Comparison of ENCODE assay signal across 13 cellular contexts in genomic region chr11:117198613-117199012, GRCh38. TPM values are rescaled to one million over a fixed set of nuclear protein-coding genes. Genes with fewer than 3 reads are reported as not detected.
A peak's percentile ranks its signal among the peaks of the same experiment; 100 is the strongest.
DNase-seq lines count a peak whose midpoint lies in the region; ATAC-seq, FAIRE-seq and TF ChIP-seq lines count a peak whose summit lies in the region.
"Had no signal": no experiment of that assay in that cellular context is flagged by ENCODE, and none has a peak within 500 bp of the region (broad histone marks: within the 10 kb centered on the region; RNA-seq: fewer than 3 reads in every experiment).

No MANE protein-coding gene starts in this region.

- H3K27ac Mint-ChIP-seq in WTC11 (peak overlapping the region; percentile 40), osteocyte (ENCODE audit: unreplicated experiment) (peak overlapping the region; percentile 92)

- peak overlapping the region; percentile 77 for H3K4me2 ChIP-seq in A549

- TF ChIP-seq RAD21 in A549 (conservative IDR thresholded peaks at IDR 0.05 in 1 of 2, IDR thresholded peaks at IDR 0.05 in 1 of 2): no peak

- H3K9me3 ChIP-seq in A549: no peaks in the 10 kb centered on the region
- H3K9me3 ChIP-seq in gastroesophageal sphincter: no peaks in the 10 kb centered on the region

- FAIRE-seq in A549 (lab: Jason Lieb, UNC): no peak
- FAIRE-seq: bronchial epithelial cell had no signal

- H3K4me3 ChIP-seq in A549 (peak overlapping the region; percentile 23; the same call in 1 of the 3 replicates), gastroesophageal sphincter (peak overlapping the region; percentile 35 to 73)

- peaks cover 0 to 48% of the 10 kb centered on the region in 2 donors for H3K36me3 ChIP-seq in gastroesophageal sphincter

- TF ChIP-seq POLR2A in A549 (IDR thresholded peaks at IDR 0.05; ENCODE audit: low read length): no peak
- TF ChIP-seq POLR2A in gastroesophageal sphincter (IDR thresholded peaks at IDR 0.05): no peak

- H3K4me1 Mint-ChIP-seq in WTC11 (peaks cover 36% of the 10 kb centered on the region), osteocyte (ENCODE audit: unreplicated experiment) (peaks cover 60% of the 10 kb centered on the region)

- 63% methylated on average over 2 of the region's 4 CpGs for whole genome bisulfite sequencing in A549 (ENCODE audit: missing lambda C conversion rate)
- 20 to 67% methylated on average over 2 to 4 of the region's 4 CpGs for WGBS in gastroesophageal sphincter (ENCODE audit: low coverage in 1 of 2), 2 donors

- TF ChIP-seq EP300 in A549 (IDR thresholded peaks at IDR 0.05): no peak
- no peak for TF ChIP-seq EP300 in gastroesophageal sphincter (IDR thresholded peaks at IDR 0.05)

- no peak for DNase-seq in A549 (ENCODE audit: low read depth in 1 of 2, low spot score in 1 of 2)
- DNase-seq in WTC11 (ENCODE audit: low spot score): no peak
- DNase-seq in osteocyte (ENCODE audit: extremely low spot score, unreplicated experiment): no peak
- DNase-seq in SIG-M5 treated with dmso at 0.1 percent for 504 hours (lab: John Stamatoyannopoulos, UW; ENCODE audit: unreplicated experiment): no peak
- no peak for DNase-seq in stimulated activated CD4-positive, alpha-beta T cell treated with anti-CD3 and anti-CD28 coated beads, Interleukin-2, amount 100 ng/mL, for 24 hours
- DNase-seq in NCI-H82 (lab: John Stamatoyannopoulos, UW): no peak
- DNase-seq: hypothalamus, Kasumi-1, NCI-H446 treated with DMSO at 0.1 percent for 48 hours, occipital lobe had no signal

- peak overlapping the region; percentile 63 for H3K4me3 Mint-ChIP-seq in WTC11
- peak overlapping the region; percentile 82 for H3K4me3 Mint-ChIP-seq in osteocyte (ENCODE audit: unreplicated experiment)

- H3K27me3 ChIP-seq in gastroesophageal sphincter: no peaks in the 10 kb centered on the region

- H3K9me3 Mint-ChIP-seq in WTC11: no peaks in the 10 kb centered on the region
- H3K9me3 Mint-ChIP-seq in osteocyte (ENCODE audit: unreplicated experiment): no peaks in the 10 kb centered on the region

- CTCF ChIA-PET in A549 (lab: Yijun Ruan, JAX) (interaction anchor here (1.1 kb wide), 1 partner anchor 17 kb away, joined by 3 read pairs; no protein-coding TSS in a partner anchor), WTC11 (lab: Charles Lee) (interaction anchor here (0.5 to 3.2 kb wide), 6 partner anchors 17 to 408 kb away, joined by 3 to 12 read pairs (median 4); partner anchors contain the start of genes APOA5 and BACE1)

- TF ChIP-seq CTCF in A549 (IDR thresholded peaks at IDR 0.05): no peak
- TF ChIP-seq CTCF in WTC11 (IDR thresholded peaks at IDR 0.05): no peak
- TF ChIP-seq CTCF in gastroesophageal sphincter (IDR thresholded peaks at IDR 0.05): no peak
- no peak for TF ChIP-seq CTCF in osteocyte (IDR thresholded peaks at IDR 0.05)

- no peaks in the 10 kb centered on the region; the same call in 1 of the 2 replicates for H3K27me3 Mint-ChIP-seq in WTC11 (ENCODE audit: low read depth)
- H3K27me3 Mint-ChIP-seq in osteocyte (ENCODE audit: unreplicated experiment): no peaks in the 10 kb centered on the region

- POLR2A ChIA-PET in A549 (lab: Yijun Ruan, JAX): no interaction called here
- POLR2A ChIA-PET in WTC11 (lab: Charles Lee): interaction anchor here (1.8 kb wide), 1 partner anchor 20 kb away, joined by 4 read pairs; the partner anchor contains the start of gene SIDT2

- H3K27ac ChIP-seq in A549: peak overlapping the region; percentile 73 to 85
- peak overlapping the region; percentile 97 to 99 (median 98) for H3K27ac ChIP-seq in gastroesophageal sphincter

- H3K4me1 ChIP-seq in A549 (peaks cover 21% of the 10 kb centered on the region), gastroesophageal sphincter (peaks cover 0 to 58% (median 8%) of the 10 kb centered on the region in 3 donors)

- H3K36me3 Mint-ChIP-seq in WTC11 (no peaks in the 10 kb centered on the region), osteocyte (ENCODE audit: unreplicated experiment) (peaks cover 9% of the 10 kb centered on the region)

- ATAC-seq in A549: peak in 1 of 2 experiments; percentile 4; a peak in 1 of 6 replicates
- no peak for ATAC-seq in WTC11
- peak; percentile 8 for ATAC-seq in gastroesophageal sphincter
- ATAC-seq in HG03342 (IDR thresholded peaks at IDR 0.05; ENCODE audit: unreplicated experiment): no peak

TF ChIP-seq in A549, 52 proteins besides CTCF, POLR2A, EP300 and RAD21 (continues in another document):
- TF ChIP-seq POLR2AphosphoS2 (conservative IDR thresholded peaks at IDR 0.05; ENCODE audit: low read length) (no peak), FOXS1 (CRISPR knock-in tag; IDR thresholded peaks at IDR 0.05) (no peak), ZNF302 (CRISPR knock-in tag; IDR thresholded peaks at IDR 0.05) (no peak), GATA3 (IDR thresholded peaks at IDR 0.05; ENCODE audit: borderline replicate concordance) (no peak), MAZ (IDR thresholded peaks at IDR 0.05; ENCODE audit: borderline replicate concordance, low read depth, low read length) (no peak), RFX5 (IDR thresholded peaks at IDR 0.05) (no peak), E2F6 (IDR thresholded peaks at IDR 0.05; ENCODE audit: borderline replicate concordance, low read depth) (no peak)

TF ChIP-seq in WTC11, 78 proteins besides CTCF, POLR2A, EP300 and RAD21 (continues in another document):
- TF ChIP-seq ZNF219 (CRISPR knock-in tag; IDR thresholded peaks at IDR 0.05; ENCODE audit: borderline replicate concordance) (no peak), NFATC4 (CRISPR knock-in tag; IDR thresholded peaks at IDR 0.05) (0 out of 2 replicates have a peak, but pooled peaks have one; percentile 75), E2F4 (CRISPR knock-in tag; IDR thresholded peaks at IDR 0.05; ENCODE audit: borderline replicate concordance, low read depth) (no peak)
- TF ChIP-seq, protein P1, sequence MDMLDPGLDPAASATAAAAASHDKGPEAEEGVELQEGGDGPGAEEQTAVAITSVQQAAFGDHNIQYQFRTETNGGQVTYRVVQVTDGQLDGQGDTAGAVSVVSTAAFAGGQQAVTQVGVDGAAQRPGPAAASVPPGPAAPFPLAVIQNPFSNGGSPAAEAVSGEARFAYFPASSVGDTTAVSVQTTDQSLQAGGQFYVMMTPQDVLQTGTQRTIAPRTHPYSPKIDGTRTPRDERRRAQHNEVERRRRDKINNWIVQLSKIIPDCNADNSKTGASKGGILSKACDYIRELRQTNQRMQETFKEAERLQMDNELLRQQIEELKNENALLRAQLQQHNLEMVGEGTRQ (CRISPR knock-in tag; IDR thresholded peaks at IDR 0.05): no peak

RNA-seq across cellular contexts. Expression of gene TAGLN, which starts 0.6 kb away (rescaled TPM):
- polyA plus RNA-seq in A549 (2011; rRNA removed) (34.2 and 43.2 TPM in 2 replicates), A549 (2017; fragmentation: RNase III; extraction: RNeasy Plus Mini Kit Qiagen cat#74134 plus additional on column Dnase treatment) (257 to 296 TPM (median 287 TPM) in 3 replicates)
- polyA plus RNA-seq in A549 (2012; cell fraction: cytosol; rRNA removed): 104 and 153 TPM in 2 replicates
- polyA plus RNA-seq in A549 (2012; cell fraction: nucleus; rRNA removed): 153 and 173 TPM in 2 replicates
- polyA minus RNA-seq in A549 (2011; rRNA and poly(A)+ RNA removed): 16.0 and 24.1 TPM in 2 replicates
- total RNA-seq in WTC11 (2021) (51.1 to 71.5 TPM (median 53.9 TPM) in 3 replicates), gastroesophageal sphincter (over 10,000 TPM; 10,394 to 14,194 (median 13,050) TPM), osteocyte (711 and 715 TPM in 2 replicates)

RNA-seq across cellular contexts. Expression of gene SIDT2, which starts 20.1 kb away (rescaled TPM):
- 8.5 and 15.4 TPM in 2 replicates for polyA plus RNA-seq in A549 (2011; rRNA removed)
- 10.2 and 10.7 TPM in 2 replicates for polyA plus RNA-seq in A549 (2012; cell fraction: cytosol; rRNA removed)
- 28.6 and 37.9 TPM in 2 replicates for polyA plus RNA-seq in A549 (2012; cell fraction: nucleus; rRNA removed)
- polyA plus RNA-seq in A549 (2017; fragmentation: RNase III; extraction: RNeasy Plus Mini Kit Qiagen cat#74134 plus additional on column Dnase treatment): 5.5 to 6.4 TPM (median 5.9 TPM) in 3 replicates
- polyA minus RNA-seq in A549 (2011; rRNA and poly(A)+ RNA removed): 25.7 and 34.3 TPM in 2 replicates
- 20.7 to 27.6 TPM (median 20.9 TPM) in 3 replicates for total RNA-seq in WTC11 (2021)
- total RNA-seq in gastroesophageal sphincter: 10 to 100 TPM; 15.3 to 50.1 (median 33.6) TPM
- total RNA-seq in osteocyte: 65.5 and 67.3 TPM in 2 replicates

RNA-seq across cellular contexts. Expression of gene PCSK7, which starts 33.3 kb away (rescaled TPM):
- polyA plus RNA-seq in A549 (2011; rRNA removed): 9.8 and 12.8 TPM in 2 replicates
- polyA plus RNA-seq in A549 (2012; cell fraction: cytosol; rRNA removed): 19.0 and 21.8 TPM in 2 replicates
- polyA plus RNA-seq in A549 (2012; cell fraction: nucleus; rRNA removed): 55.7 and 65.6 TPM in 2 replicates
- polyA plus RNA-seq in A549 (2017; fragmentation: RNase III; extraction: RNeasy Plus Mini Kit Qiagen cat#74134 plus additional on column Dnase treatment): 17.8 to 20.1 TPM (median 19.6 TPM) in 3 replicates
- 14.9 and 17.8 TPM in 2 replicates for polyA minus RNA-seq in A549 (2011; rRNA and poly(A)+ RNA removed)
- 39.4 to 48.9 TPM (median 41.9 TPM) in 3 replicates for total RNA-seq in WTC11 (2021)
- total RNA-seq in gastroesophageal sphincter: 10 to 100 TPM; 28.9 to 40.5 (median 35.3) TPM
- 57.5 and 65.0 TPM in 2 replicates for total RNA-seq in osteocyte

RNA-seq across cellular contexts. Expression of gene RNF214, which starts 33.9 kb away (rescaled TPM):
- 14.0 and 15.9 TPM in 2 replicates for polyA plus RNA-seq in A549 (2011; rRNA removed)
- polyA plus RNA-seq in A549 (2012; cell fraction: cytosol; rRNA removed): 11.4 and 11.6 TPM in 2 replicates
- 14.1 and 16.2 TPM in 2 replicates for polyA plus RNA-seq in A549 (2012; cell fraction: nucleus; rRNA removed)
- polyA plus RNA-seq in A549 (2017; fragmentation: RNase III; extraction: RNeasy Plus Mini Kit Qiagen cat#74134 plus additional on column Dnase treatment): 10.6 to 11.6 TPM (median 11.0 TPM) in 3 replicates
- 36.7 and 40.3 TPM in 2 replicates for polyA minus RNA-seq in A549 (2011; rRNA and poly(A)+ RNA removed)
- 35.4 to 45.0 TPM (median 37.8 TPM) in 3 replicates for total RNA-seq in WTC11 (2021)
- total RNA-seq in gastroesophageal sphincter: 10 to 100 TPM; 14.8 to 21.2 (median 17.4) TPM
- total RNA-seq in osteocyte: 32.8 and 34.2 TPM in 2 replicates

RNA-seq across cellular contexts. Expression of gene PAFAH1B2, which starts 54.5 kb away (rescaled TPM):
- 47.8 and 55.3 TPM in 2 replicates for polyA plus RNA-seq in A549 (2011; rRNA removed)
- 15.0 and 15.1 TPM in 2 replicates for polyA plus RNA-seq in A549 (2012; cell fraction: cytosol; rRNA removed)
- 9.5 and 10.2 TPM in 2 replicates for polyA plus RNA-seq in A549 (2012; cell fraction: nucleus; rRNA removed)
- polyA plus RNA-seq in A549 (2017; fragmentation: RNase III; extraction: RNeasy Plus Mini Kit Qiagen cat#74134 plus additional on column Dnase treatment): 32.2 to 33.9 TPM (median 32.9 TPM) in 3 replicates
- 134 and 169 TPM in 2 replicates for polyA minus RNA-seq in A549 (2011; rRNA and poly(A)+ RNA removed)
- total RNA-seq in WTC11 (2021): 132 to 138 TPM (median 133 TPM) in 3 replicates
- 10 to 100 TPM; 50.3 to 82.3 (median 63.2) TPM for total RNA-seq in gastroesophageal sphincter
- total RNA-seq in osteocyte: 82.7 and 84.5 TPM in 2 replicates

Comparison
In these comparisons a context has a peak if more than half of its experiments do, and no peak if none do; other contexts are left out.
1. RNA of gene TAGLN, which starts 0.6 kb away (total RNA-seq): 10,394 to 14,194 TPM in gastroesophageal sphincter; 711 to 715 TPM in osteocyte and 51.1 to 71.5 TPM in WTC11; every median in the first group is over 10 times any median in the second.